ENCODE assay signal across 11 cellular contexts in the genomic region with DNA sequence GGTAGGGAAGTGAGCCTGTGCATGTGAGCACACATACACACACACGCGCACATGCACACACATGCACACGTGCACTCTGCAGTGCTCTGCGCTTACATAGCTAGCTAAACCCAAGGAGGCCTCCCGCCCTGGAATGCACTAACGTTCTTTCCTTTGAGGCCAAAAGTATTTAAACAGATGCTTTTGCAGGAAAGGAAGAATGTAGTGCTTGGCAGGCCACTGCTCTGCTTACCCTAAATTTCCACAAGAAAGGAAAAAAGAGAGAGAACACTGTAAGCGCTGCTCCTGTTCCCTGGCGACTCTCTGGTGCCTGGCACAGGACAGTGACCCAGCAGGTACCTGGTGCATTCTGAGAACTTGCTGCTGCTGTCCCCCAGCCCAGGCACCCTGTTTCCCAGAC. TPM values are rescaled to one million over a fixed set of nuclear protein-coding genes. Genes with fewer than 3 reads are reported as not detected.
DNase-seq lines count a peak whose midpoint lies in the region; ATAC-seq and TF ChIP-seq lines count a peak whose summit lies in the region.
"Had no signal": no experiment of that assay in that cellular context is flagged by ENCODE, and none has a peak within 500 bp of the region (broad histone marks: within the 10 kb centered on the region; RNA-seq: fewer than 3 reads in every experiment).

No MANE protein-coding gene starts in this region.

- ATAC-seq in gastroesophageal sphincter (peak; percentile 67), GM21390 (IDR thresholded peaks at IDR 0.05; ENCODE audit: unreplicated experiment) (no peak), GM21717 (IDR thresholded peaks at IDR 0.05; ENCODE audit: unreplicated experiment) (no peak)
- ATAC-seq: GM12878 had no signal

- H3K36me3 ChIP-seq in adipocyte (ENCODE audit: control insufficient read depth, insufficient read depth, low read length, severe bottlenecking), result peaks cover 41% of the 10 kb centered on the region
- peaks cover 0 to 50% of the 10 kb centered on the region in 2 donors for H3K36me3 ChIP-seq in gastroesophageal sphincter
- no peaks in the 10 kb centered on the region for H3K36me3 ChIP-seq in ovary

- TF ChIP-seq CTCF in gastroesophageal sphincter (IDR thresholded peaks at IDR 0.05) (no peak), ovary (IDR thresholded peaks at IDR 0.05) (no peak)

- H3K27ac ChIP-seq in gastroesophageal sphincter, result peak overlapping the region; percentile 76 to 99 (median 89)
- H3K27ac ChIP-seq in ovary, result peak overlapping the region; percentile 21 to 37

- H3K9ac ChIP-seq in adipocyte (ENCODE audit: low read length), result peak overlapping the region; percentile 68

- DNase-seq in AG08395 (ENCODE audit: low spot score) (peak; percentile 83), adipocyte (ENCODE audit: low read depth) (peak; percentile 93), ovary (peak in 2 of 5 donors; percentile 28 to 70), globus pallidus (ENCODE audit: low spot score) (no peak), cerebellar cortex (ENCODE audit: low spot score) (no peak)
- DNase-seq: activated CD4-positive, alpha-beta T cell treated with anti-CD3 and anti-CD28 coated beads, Interleukin-2, amount 50 U/mL, for 4 hours; NCI-H1436 had no signal

- WGBS in gastroesophageal sphincter (ENCODE audit: low coverage in 1 of 2), 2 donors, result 11% methylated on average over 8 of the region's 8 CpGs; no CpG with 5 or more reads in 1 of the 2 donors
- 7 to 16% (median 9%) methylated on average over 8 of the region's 8 CpGs for WGBS in ovary, 3 donors

- no peak for TF ChIP-seq POLR2A in gastroesophageal sphincter (IDR thresholded peaks at IDR 0.05)
- TF ChIP-seq POLR2A in ovary (IDR thresholded peaks at IDR 0.05), result no peak

- H3K4me3 ChIP-seq in adipocyte (ENCODE audit: low read length) (no peak overlapping the region), gastroesophageal sphincter (no peak overlapping the region), ovary (no peak overlapping the region)
- H3K4me3 ChIP-seq: GM12878 had no signal

- TF ChIP-seq EP300 in gastroesophageal sphincter (IDR thresholded peaks at IDR 0.05), result no peak
- TF ChIP-seq EP300 in ovary (IDR thresholded peaks at IDR 0.05), result no peak

- no peaks in the 10 kb centered on the region for H3K27me3 ChIP-seq in adipocyte (replicated peaks; ENCODE audit: control insufficient read depth, insufficient read depth, low read length)
- no peaks in the 10 kb centered on the region for H3K27me3 ChIP-seq in gastroesophageal sphincter
- H3K27me3 ChIP-seq in ovary, result no peaks in the 10 kb centered on the region

- H3K9me3 ChIP-seq in adipocyte (ENCODE audit: control insufficient read depth, low read length) (no peaks in the 10 kb centered on the region), gastroesophageal sphincter (no peaks in the 10 kb centered on the region), ovary (no peaks in the 10 kb centered on the region)

- intact Hi-C loops in ovary (cut with DNase I), result loop anchor here in 1 of 4 donors (10.0 kb wide), 1 partner anchor 54 kb away; no protein-coding TSS in a partner anchor

- peaks cover 52% of the 10 kb centered on the region for H3K4me1 ChIP-seq in adipocyte (ENCODE audit: control insufficient read depth, insufficient read depth, low read length)
- H3K4me1 ChIP-seq in gastroesophageal sphincter, result peaks cover 8 to 67% (median 42%) of the 10 kb centered on the region in 3 donors
- H3K4me1 ChIP-seq in ovary (ENCODE audit: insufficient read depth), result peaks cover 14% of the 10 kb centered on the region

RNA-seq across cellular contexts. Expression of gene MRPS23, which starts 31.3 kb away (rescaled TPM):
- 10 to 100 TPM; 23.0 to 24.8 (median 24.5) TPM for total RNA-seq in gastroesophageal sphincter
- 10 to 100 TPM; 12.2 to 37.9 (median 31.2) TPM for total RNA-seq in ovary
- polyA plus RNA-seq in ovary, result 10 to 100 TPM; 23.4 to 26.2 TPM

Comparison
In these comparisons a context has a peak if more than half of its experiments do, and no peak if none do; other contexts are left out.
1. DNase-seq: peak in AG08395 (single experiment) and adipocyte (single experiment); none in globus pallidus (single experiment) and cerebellar cortex (single experiment).